Comparison of ENCODE assay signal across 23 cellular contexts in genomic region chr22:29208502-29208862, GRCh38. TPM values are rescaled to one million over a fixed set of nuclear protein-coding genes. Genes with fewer than 3 reads are reported as not detected.
A peak's percentile ranks its signal among the peaks of the same experiment; 100 is the strongest.
DNase-seq lines count a peak whose midpoint lies in the region; ATAC-seq, FAIRE-seq and TF ChIP-seq lines count a peak whose summit lies in the region.
"Had no signal": no experiment of that assay in that cellular context is flagged by ENCODE, and none has a peak within 500 bp of the region (broad histone marks: within the 10 kb centered on the region; RNA-seq: fewer than 3 reads in every experiment).

No MANE protein-coding gene starts in this region.

- H2AK5ac ChIP-seq in neuronal stem cell (ENCODE audit: low read depth, low read length) = peak overlapping the region; percentile 98

- 44% methylated on average over 4 of the region's 4 CpGs for WGBS in GM12878 (ENCODE audit: insufficient coverage, insufficient replicate concordance, low lambda C conversion rate, missing lambda C conversion rate)
- no CpG with 5 or more reads among the region's 4 CpGs for WGBS in neuronal stem cell (ENCODE audit: extremely low coverage in 2 of 2, insufficient read length in 2 of 2, insufficient replicate concordance in 1 of 2), 2 donors

- TF ChIP-seq POLR2A in GM12878 (IDR thresholded peaks at IDR 0.05; ENCODE audit: low read depth, low read length) = no peak

- 0 out of 2 replicates have a peak, but pooled peaks cover 12% of the 10 kb centered on the region for H3F3A ChIP-seq in GM23338 (replicated peaks; ENCODE audit: low read depth)

- H3K36me3 ChIP-seq in DND-41 (ENCODE audit: insufficient read depth, low read length) (peaks cover 46% of the 10 kb centered on the region), GM23338 (ENCODE audit: insufficient read depth) (no peaks in the 10 kb centered on the region), GM12878 (ENCODE audit: control insufficient read depth in 2 of 2, insufficient read depth in 2 of 2, low read length in 1 of 2) (no peaks in the 10 kb centered on the region; a peak in 2 of 4 replicates), neuronal stem cell (replicated peaks in 1 of 2; ENCODE audit: control insufficient read depth in 2 of 2, insufficient read depth in 2 of 2, low read length in 2 of 2) (peaks cover 2 to 11% of the 10 kb centered on the region in 2 donors)
- H3K36me3 ChIP-seq: ovary, right lobe of liver had no signal

- H3K4ac ChIP-seq in neuronal stem cell (ENCODE audit: low read length) = no peak overlapping the region

- POLR2A ChIA-PET in GM12878 (lab: Charles Lee) = interaction anchor here (0.6 to 15.3 kb wide), 5 partner anchors 43 to 299 kb away, joined by 3 to 239 read pairs (median 3); no protein-coding TSS in a partner anchor

- H4K20me1 ChIP-seq in DND-41 (ENCODE audit: insufficient read depth, low read length) = peaks cover 36% of the 10 kb centered on the region; the same call in 1 of the 2 replicates
- no peaks in the 10 kb centered on the region for H4K20me1 ChIP-seq in GM23338 (replicated peaks; ENCODE audit: insufficient read depth)
- no peaks in the 10 kb centered on the region for H4K20me1 ChIP-seq in GM12878 (ENCODE audit: control insufficient read depth, insufficient read depth)

- H3K27me3 Mint-ChIP-seq in GM23338 (ENCODE audit: insufficient read depth, low read depth, poor library complexity) = peaks cover 24% of the 10 kb centered on the region
- peaks cover 72% of the 10 kb centered on the region for H3K27me3 Mint-ChIP-seq in activated naive CD4-positive, alpha-beta T cell treated with anti-CD3 and anti-CD28 coated beads, Interleukin-2, amount 10 ng/mL, durations not matched to agents 7 days and 5 days
- peaks cover 42% of the 10 kb centered on the region for H3K27me3 Mint-ChIP-seq in activated naive CD8-positive, alpha-beta T cell treated with anti-CD3 and anti-CD28 coated beads, Interleukin-2, amount 50 U/mL, for 24 hours

- peaks cover 21% of the 10 kb centered on the region for H3K4me1 Mint-ChIP-seq in GM23338
- H3K4me1 Mint-ChIP-seq in activated naive CD4-positive, alpha-beta T cell treated with anti-CD3 and anti-CD28 coated beads, Interleukin-2, amount 10 ng/mL, durations not matched to agents 7 days and 5 days = peaks cover 4% of the 10 kb centered on the region
- H3K4me1 Mint-ChIP-seq in activated naive CD8-positive, alpha-beta T cell treated with anti-CD3 and anti-CD28 coated beads, Interleukin-2, amount 50 U/mL, for 24 hours = peaks cover 12% of the 10 kb centered on the region

- no peak overlapping the region for H4K8ac ChIP-seq in neuronal stem cell (ENCODE audit: low read depth, low read length)

- H3K27ac Mint-ChIP-seq in GM23338 = no peak overlapping the region
- no peak overlapping the region for H3K27ac Mint-ChIP-seq in activated naive CD4-positive, alpha-beta T cell treated with anti-CD3 and anti-CD28 coated beads, Interleukin-2, amount 10 ng/mL, durations not matched to agents 7 days and 5 days
- H3K27ac Mint-ChIP-seq in activated naive CD8-positive, alpha-beta T cell treated with anti-CD3 and anti-CD28 coated beads, Interleukin-2, amount 50 U/mL, for 24 hours = no peak overlapping the region

- H3K9me3 ChIP-seq in DND-41 (ENCODE audit: insufficient read depth, low read length, severe bottlenecking) = no peaks in the 10 kb centered on the region
- H3K9me3 ChIP-seq in GM12878 (replicated peaks; ENCODE audit: control insufficient read depth, insufficient read depth, low read length) = no peaks in the 10 kb centered on the region
- peaks cover 0 to 3% of the 10 kb centered on the region in 2 donors for H3K9me3 ChIP-seq in neuronal stem cell (replicated peaks in 1 of 2; ENCODE audit: control insufficient read depth in 2 of 2, insufficient read depth in 1 of 2, low read depth in 1 of 2, low read length in 2 of 2)
- H3K9me3 ChIP-seq: mucosa of descending colon, ovary, right lobe of liver had no signal

- no peaks in the 10 kb centered on the region; the same call in 2 of the 3 replicates for H3K36me3 Mint-ChIP-seq in GM23338 (ENCODE audit: low read depth)
- H3K36me3 Mint-ChIP-seq in activated naive CD4-positive, alpha-beta T cell treated with anti-CD3 and anti-CD28 coated beads, Interleukin-2, amount 10 ng/mL, durations not matched to agents 7 days and 5 days = no peaks in the 10 kb centered on the region
- H3K36me3 Mint-ChIP-seq in activated naive CD8-positive, alpha-beta T cell treated with anti-CD3 and anti-CD28 coated beads, Interleukin-2, amount 50 U/mL, for 24 hours (ENCODE audit: low read depth) = no peaks in the 10 kb centered on the region

- no peak overlapping the region for H4K91ac ChIP-seq in neuronal stem cell (ENCODE audit: low read depth, low read length, poor library complexity)

- H3K4me3 ChIP-seq in DND-41 (ENCODE audit: low read depth in 1 of 2, low read length in 2 of 2) (peak overlapping the region in 1 of 2 experiments; percentile 83; a peak in 2 of 4 replicates), GM23338 (no peak overlapping the region), GM12878 (peak overlapping the region; percentile 65), neuronal stem cell (ENCODE audit: low read length in 2 of 2) (no peak overlapping the region)
- H3K4me3 ChIP-seq: GM23248, hepatocyte, mucosa of descending colon, ovary, right lobe of liver had no signal

- H2BK5ac ChIP-seq in neuronal stem cell (ENCODE audit: low read length) = peak overlapping the region; percentile 4

- TF ChIP-seq EP300 in GM12878 (IDR thresholded peaks at IDR 0.05; ENCODE audit: borderline replicate concordance in 1 of 2, control insufficient read depth in 1 of 2, low read depth in 2 of 2, low read length in 2 of 2) = no peak

- H3K18ac ChIP-seq in neuronal stem cell (ENCODE audit: low read length) = no peak overlapping the region

- H3K9me2 ChIP-seq in GM23338 (ENCODE audit: insufficient read depth) = no peaks in the 10 kb centered on the region

- CTCF ChIA-PET in GM12878 (lab: Yijun Ruan, JAX) = interaction anchor here (0.6 to 3.5 kb wide), 7 partner anchors 12 to 167 kb away, joined by 3 to 19 read pairs (median 5); no protein-coding TSS in a partner anchor
- CTCF ChIA-PET in activated naive CD4-positive, alpha-beta T cell treated with anti-CD3 and anti-CD28 coated beads, Interleukin-2, amount 10 ng/mL, durations not matched to agents 7 days and 5 days (lab: Charles Lee) = no interaction called here

- SMC1A ChIA-PET in GM12878 (lab: Charles Lee; ENCODE audit: uncharacterized antibody, unreplicated experiment) = interaction anchor here (0.7 to 16.1 kb wide), 4 partner anchors 34 to 50 kb away, joined by 3 to 165 read pairs (median 11); no protein-coding TSS in a partner anchor

- H2AFZ ChIP-seq in DND-41 (ENCODE audit: low read depth, low read length) (no peak overlapping the region), GM23338 (no peak overlapping the region), GM12878 (ENCODE audit: control insufficient read depth, low read depth, low read length) (no peak overlapping the region), neuronal stem cell (ENCODE audit: low read length) (no peak overlapping the region)
- H2AFZ ChIP-seq: GM23248, hepatocyte had no signal

- peaks cover 65% of the 10 kb centered on the region for H3K4me1 ChIP-seq in DND-41 (ENCODE audit: insufficient read depth, low read length)
- H3K4me1 ChIP-seq in GM23338 (ENCODE audit: insufficient read depth) = peaks cover 9% of the 10 kb centered on the region; the same call in 1 of the 2 replicates
- peaks cover 35% of the 10 kb centered on the region for H3K4me1 ChIP-seq in GM12878 (ENCODE audit: control insufficient read depth, insufficient read depth, low read length)
- H3K4me1 ChIP-seq in neuronal stem cell (ENCODE audit: control insufficient read depth in 2 of 2, insufficient read depth in 1 of 2, low read depth in 1 of 2, low read length in 2 of 2) = peaks cover 31 to 41% of the 10 kb centered on the region in 2 donors

- H3K79me2 ChIP-seq in DND-41 (ENCODE audit: insufficient read depth, low read length) (peaks cover 80% of the 10 kb centered on the region), GM23338 (replicated peaks; ENCODE audit: insufficient read depth) (no peaks in the 10 kb centered on the region), GM12878 (ENCODE audit: control insufficient read depth, insufficient read depth, low read length) (peaks cover 50% of the 10 kb centered on the region)
- H3K79me2 ChIP-seq: hepatocyte had no signal

- no peak overlapping the region for H3K4me3 Mint-ChIP-seq in GM23338
- H3K4me3 Mint-ChIP-seq in activated naive CD4-positive, alpha-beta T cell treated with anti-CD3 and anti-CD28 coated beads, Interleukin-2, amount 10 ng/mL, durations not matched to agents 7 days and 5 days = no peak overlapping the region
- H3K4me3 Mint-ChIP-seq in activated naive CD8-positive, alpha-beta T cell treated with anti-CD3 and anti-CD28 coated beads, Interleukin-2, amount 50 U/mL, for 24 hours = no peak overlapping the region

- TF ChIP-seq CTCF in DND-41 (IDR thresholded peaks at IDR 0.05; ENCODE audit: borderline replicate concordance, extremely low read depth, low read length, poor library complexity, severe bottlenecking) (no peak), GM23338 (conservative IDR thresholded peaks at IDR 0.05; ENCODE audit: low read depth in 2 of 2) (no peak), GM12878 (IDR thresholded peaks at IDR 0.05 in 2 of 3, conservative IDR thresholded peaks at IDR 0.05 in 1 of 3; ENCODE audit: control insufficient read depth in 2 of 3, extremely low read depth in 1 of 3, insufficient read depth in 1 of 3, low read depth in 3 of 3, low read length in 3 of 3) (peak in 2 of 3 experiments; percentile 18 to 27; a peak in 2 of 6 replicates)

- peaks cover 5% of the 10 kb centered on the region for H3K79me1 ChIP-seq in neuronal stem cell (ENCODE audit: low read depth, low read length)

- H3K27ac ChIP-seq in DND-41 (ENCODE audit: low read length) = peak overlapping the region; percentile 83
- no peak overlapping the region for H3K27ac ChIP-seq in GM23338 (ENCODE audit: low read depth)
- H3K27ac ChIP-seq in GM12878 (ENCODE audit: control insufficient read depth, insufficient read depth) = peak overlapping the region; percentile 66
- H3K27ac ChIP-seq in neuronal stem cell (replicated peaks; ENCODE audit: low read length) = no peak overlapping the region
- no peak overlapping the region for H3K27ac ChIP-seq in substantia nigra (ENCODE audit: low read depth, low read length, poor library complexity, severe bottlenecking)
- H3K27ac ChIP-seq: epithelial cell of prostate, GM23248, hepatocyte, ovary, right lobe of liver, VCaP had no signal

- no peaks in the 10 kb centered on the region for H3K9me3 Mint-ChIP-seq in GM23338
- H3K9me3 Mint-ChIP-seq in activated naive CD4-positive, alpha-beta T cell treated with anti-CD3 and anti-CD28 coated beads, Interleukin-2, amount 10 ng/mL, durations not matched to agents 7 days and 5 days = no peaks in the 10 kb centered on the region
- no peaks in the 10 kb centered on the region for H3K9me3 Mint-ChIP-seq in activated naive CD8-positive, alpha-beta T cell treated with anti-CD3 and anti-CD28 coated beads, Interleukin-2, amount 50 U/mL, for 24 hours

- H2BK15ac ChIP-seq in neuronal stem cell (ENCODE audit: low read length) = peak overlapping the region; percentile 61

- H3K27me3 ChIP-seq in DND-41 (ENCODE audit: insufficient read depth, low read length, poor library complexity) = no peaks in the 10 kb centered on the region
- H3K27me3 ChIP-seq in GM23338 (ENCODE audit: insufficient read depth) = peaks cover 7% of the 10 kb centered on the region; the same call in 1 of the 2 replicates
- H3K27me3 ChIP-seq in GM12878 (replicated peaks in 1 of 2; ENCODE audit: control insufficient read depth in 2 of 2, insufficient read depth in 2 of 2, low read length in 1 of 2) = no peaks in the 10 kb centered on the region; a peak in 1 of 4 replicates
- H3K27me3 ChIP-seq in neuronal stem cell (ENCODE audit: control insufficient read depth in 3 of 3, insufficient read depth in 3 of 3, low read depth in 1 of 3, low read length in 3 of 3) = peaks cover 0 to 7% (median 0%) of the 10 kb centered on the region in 3 experiments
- H3K27me3 ChIP-seq: hepatocyte, ovary, right lobe of liver had no signal

- no TSS peak for BruUV-seq in GM12878 (replicated peaks; lab: Mats Ljungman, UMichigan)

- H3K4me2 ChIP-seq in DND-41 (ENCODE audit: insufficient read depth, low read length) = peak overlapping the region; percentile 89
- no peak overlapping the region for H3K4me2 ChIP-seq in GM23338
- peak overlapping the region; percentile 71 for H3K4me2 ChIP-seq in GM12878 (ENCODE audit: control insufficient read depth, insufficient read depth)
- H3K4me2 ChIP-seq in neuronal stem cell (ENCODE audit: insufficient read depth, low read length, poor library complexity, severe bottlenecking) = no peak overlapping the region
- H3K4me2 ChIP-seq: hepatocyte had no signal

- H3K14ac ChIP-seq in neuronal stem cell (ENCODE audit: low read length) = no peak overlapping the region

- in situ Hi-C loops in GM12878 (cut with MboI) = no loop called here

- TF ChIP-seq RAD21 in GM12878 (IDR thresholded peaks at IDR 0.05; ENCODE audit: insufficient read depth, low read depth, low read length) = no peak

- no peak overlapping the region for H3K23ac ChIP-seq in neuronal stem cell (ENCODE audit: low read depth, low read length, poor library complexity)

- H2BK12ac ChIP-seq in neuronal stem cell (ENCODE audit: low read length) = peak overlapping the region; percentile 87

- intact Hi-C loops in GM12878 (cut with micrococcal nuclease; ENCODE audit: unreplicated experiment) = loop anchor here (2.0 kb wide), 1 partner anchor 36 kb away; no protein-coding TSS in a partner anchor

- FAIRE-seq in GM12878 (lab: Jason Lieb, UNC) = no peak

- DNase-seq in DND-41 (no peak), GM23338 (ENCODE audit: low spot score) (peak; percentile 41), GM12878 (ENCODE audit: low read depth, low spot score) (no peak), neuronal stem cell (ENCODE audit: low spot score) (no peak), substantia nigra (lab: John Stamatoyannopoulos, UW) (no peak), retina (no peak)
- DNase-seq in activated naive CD4-positive, alpha-beta T cell treated with anti-CD3 and anti-CD28 coated beads, Interleukin-2, amount 10 ng/mL, durations not matched to agents 7 days and 5 days = no peak
- no peak for DNase-seq in activated naive CD8-positive, alpha-beta T cell treated with anti-CD3 and anti-CD28 coated beads, Interleukin-2, amount 50 U/mL, for 24 hours
- DNase-seq: activated CD4-positive, alpha-beta T cell treated with anti-CD3 and anti-CD28 coated beads, Interleukin-2, amount 50 U/mL, for 48 hours; activated effector memory CD4-positive, alpha-beta T cell treated with Interleukin-2 at 50 U/mL for 16 hours; dermis blood vessel endothelial cell; foreskin fibroblast; GM23248; mucosa of descending colon; MV-4-11; NCI-H187 treated with DMSO at 0.1 percent for 48 hours; NCI-H226; ovary; right lobe of liver; T-helper 2 cell had no signal

- no peak for ATAC-seq in DND-41 (ENCODE audit: insufficient read depth, low read depth)
- peak; percentile 7 for ATAC-seq in GM23338
- peak; percentile 25 for ATAC-seq in GM12878
- ATAC-seq in activated naive CD8-positive, alpha-beta T cell treated with anti-CD3 and anti-CD28 coated beads, Interleukin-2, amount 50 U/mL, for 24 hours = no peak
- ATAC-seq: mucosa of descending colon, right lobe of liver had no signal

- no peak overlapping the region for H2BK120ac ChIP-seq in neuronal stem cell (ENCODE audit: low read depth, low read length)

- RAD21 ChIA-PET in GM12878 (lab: Charles Lee; ENCODE audit: unreplicated experiment) = interaction anchor here (1.4 to 5.2 kb wide), 4 partner anchors 9 to 136 kb away, joined by 3 to 26 read pairs (median 14); partner anchors contain the start of gene KREMEN1

- peak overlapping the region; percentile 87 for H3K9ac ChIP-seq in DND-41 (ENCODE audit: low read depth, low read length)
- peak overlapping the region; percentile 71 for H3K9ac ChIP-seq in GM12878 (ENCODE audit: control insufficient read depth, insufficient read depth, low read length)
- no peak overlapping the region for H3K9ac ChIP-seq in neuronal stem cell (ENCODE audit: low read depth, low read length, poor library complexity)
- H3K9ac ChIP-seq: GM23248 had no signal

RNA-seq across cellular contexts. Expression of gene EMID1, which starts 2.8 kb away (rescaled TPM):
- total RNA-seq in GM23338 (2014; rRNA removed; shearing (Covaris generic)) = 13.2 and 13.4 TPM in 2 replicates
- polyA plus RNA-seq in GM23338 (2016; fragmentation: Nextera tagmentation; extraction: Ambion mirVana) (3.0 and 3.5 TPM in 2 replicates), GM12878 (2011; rRNA removed) (29.3 and 60.3 TPM in 2 replicates), GM12878 (2014; fragmentation: Illumina TruSeq; extraction: Trizol) (0.54 and 2.3 TPM in 2 replicates), GM12878 (2014; fragmentation: Nextera tagmentation; extraction: Ambion mirVana) (1 to 10 TPM; 1.2 to 2.3 TPM), GM12878 (2014; rRNA removed) (20.7 and 23.8 TPM in 2 replicates), GM12878 (2016; fragmentation: Nextera tagmentation; extraction: Ambion mirVana) (10 to 100 TPM in 1 of 2 experiments, 1 to 10 TPM in 1; 10.0 to 13.9 TPM)
- 185 and 191 TPM in 2 replicates for total RNA-seq in GM12878 (2013; cell fraction: nucleolus; rRNA removed)
- total RNA-seq in GM12878 (2014; rRNA removed) (12.0 and 19.4 TPM in 2 replicates), GM12878 (2014; rRNA removed; fragmentation: Illumina TruSeq; extraction: Trizol) (4.3 and 5.8 TPM in 2 replicates), GM12878 (2021) (17.5 and 18.3 TPM in 2 replicates)
- polyA plus RNA-seq in GM12878 (2011; ENCODE audit: low read depth) = 2.5 TPM
- polyA plus RNA-seq in GM12878 (2011; cell fraction: cytosol; rRNA removed) = 73.9 and 121 TPM in 2 replicates
- 196 and 245 TPM in 2 replicates for polyA plus RNA-seq in GM12878 (2011; cell fraction: nucleus; rRNA removed)
- 7.6 and 8.4 TPM in 2 replicates for polyA plus RNA-seq in GM12878 (2012)
- 53.3 and 85.9 TPM in 2 replicates for polyA minus RNA-seq in GM12878 (2011; rRNA and poly(A)+ RNA removed)
- polyA minus RNA-seq in GM12878 (2011; cell fraction: cytosol; rRNA and poly(A)+ RNA removed) = 22.1 and 26.0 TPM in 2 replicates
- polyA minus RNA-seq in GM12878 (2011; cell fraction: nucleus; rRNA and poly(A)+ RNA removed) = 59.2 and 86.3 TPM in 2 replicates
- polyA plus RNA-seq in neuronal stem cell (2013, experiment 1 of 2) = 10.7 TPM
- 10.3 TPM for polyA plus RNA-seq in neuronal stem cell (2013, experiment 2 of 2)
- total RNA-seq: GM23248 had no signal
- polyA plus RNA-seq: GM23248 had no signal

RNA-seq across cellular contexts. Expression of gene RHBDD3, which starts 59.3 kb away (rescaled TPM):
- 95.6 and 115 TPM in 2 replicates for total RNA-seq in GM23338 (2014; rRNA removed; shearing (Covaris generic))
- 55.0 and 60.3 TPM in 2 replicates for polyA plus RNA-seq in GM23338 (2016; fragmentation: Nextera tagmentation; extraction: Ambion mirVana)
- 36.7 and 43.7 TPM in 2 replicates for total RNA-seq in GM12878 (2013; cell fraction: nucleolus; rRNA removed)
- 30.7 and 37.9 TPM in 2 replicates for total RNA-seq in GM12878 (2014; rRNA removed)
- total RNA-seq in GM12878 (2014; rRNA removed; fragmentation: Illumina TruSeq; extraction: Trizol) = 10.0 and 11.9 TPM in 2 replicates
- total RNA-seq in GM12878 (2021) = 23.1 and 28.4 TPM in 2 replicates
- polyA plus RNA-seq in GM12878 (2011; ENCODE audit: low read depth) = 5.3 TPM
- polyA plus RNA-seq in GM12878 (2011; rRNA removed) = 3.8 and 8.6 TPM in 2 replicates
- 14.9 and 23.0 TPM in 2 replicates for polyA plus RNA-seq in GM12878 (2011; cell fraction: cytosol; rRNA removed)
- polyA plus RNA-seq in GM12878 (2011; cell fraction: nucleus; rRNA removed) = 23.5 and 35.8 TPM in 2 replicates
- 13.5 and 16.4 TPM in 2 replicates for polyA plus RNA-seq in GM12878 (2012)
- 3.9 and 8.1 TPM in 2 replicates for polyA plus RNA-seq in GM12878 (2014; fragmentation: Illumina TruSeq; extraction: Trizol)
- polyA plus RNA-seq in GM12878 (2014; fragmentation: Nextera tagmentation; extraction: Ambion mirVana) = 1 to 10 TPM in 1 of 2 experiments, under 1 TPM in 1; 0.27 to 1.2 TPM
- 37.6 and 41.2 TPM in 2 replicates for polyA plus RNA-seq in GM12878 (2014; rRNA removed)
- 10 to 100 TPM; 36.9 to 38.7 TPM for polyA plus RNA-seq in GM12878 (2016; fragmentation: Nextera tagmentation; extraction: Ambion mirVana)
- polyA minus RNA-seq in GM12878 (2011; rRNA and poly(A)+ RNA removed) = 3.6 and 9.5 TPM in 2 replicates
- polyA minus RNA-seq in GM12878 (2011; cell fraction: cytosol; rRNA and poly(A)+ RNA removed) = 2.9 and 6.8 TPM in 2 replicates
- 5.3 and 13.4 TPM in 2 replicates for polyA minus RNA-seq in GM12878 (2011; cell fraction: nucleus; rRNA and poly(A)+ RNA removed)
- polyA plus RNA-seq in neuronal stem cell (2013, experiment 1 of 2) = 25.1 TPM
- 24.1 TPM for polyA plus RNA-seq in neuronal stem cell (2013, experiment 2 of 2)

RNA-seq across cellular contexts. Expression of gene EWSR1, which starts 59.6 kb away (rescaled TPM):
- 390 and 427 TPM in 2 replicates for total RNA-seq in GM23338 (2014; rRNA removed; shearing (Covaris generic))
- polyA plus RNA-seq in GM23338 (2016; fragmentation: Nextera tagmentation; extraction: Ambion mirVana) (382 and 391 TPM in 2 replicates), GM12878 (2011; rRNA removed) (233 and 400 TPM in 2 replicates), GM12878 (2014; fragmentation: Illumina TruSeq; extraction: Trizol) (430 and 480 TPM in 2 replicates), GM12878 (2014; fragmentation: Nextera tagmentation; extraction: Ambion mirVana) (100 to 1,000 TPM; 130 to 180 TPM), GM12878 (2014; rRNA removed) (369 and 388 TPM in 2 replicates), GM12878 (2016; fragmentation: Nextera tagmentation; extraction: Ambion mirVana) (100 to 1,000 TPM; 426 to 464 TPM)
- 358 and 390 TPM in 2 replicates for total RNA-seq in GM12878 (2013; cell fraction: nucleolus; rRNA removed)
- total RNA-seq in GM12878 (2014; rRNA removed) (339 and 342 TPM in 2 replicates), GM12878 (2014; rRNA removed; fragmentation: Illumina TruSeq; extraction: Trizol) (200 and 209 TPM in 2 replicates), GM12878 (2021) (307 and 325 TPM in 2 replicates)
- 140 TPM for polyA plus RNA-seq in GM12878 (2011; ENCODE audit: low read depth)
- polyA plus RNA-seq in GM12878 (2011; cell fraction: cytosol; rRNA removed) = 486 and 548 TPM in 2 replicates
- 908 and 919 TPM in 2 replicates for polyA plus RNA-seq in GM12878 (2011; cell fraction: nucleus; rRNA removed)
- 149 and 217 TPM in 2 replicates for polyA plus RNA-seq in GM12878 (2012)
- polyA minus RNA-seq in GM12878 (2011; rRNA and poly(A)+ RNA removed) = 345 and 478 TPM in 2 replicates
- polyA minus RNA-seq in GM12878 (2011; cell fraction: cytosol; rRNA and poly(A)+ RNA removed) = 124 and 140 TPM in 2 replicates
- polyA minus RNA-seq in GM12878 (2011; cell fraction: nucleus; rRNA and poly(A)+ RNA removed) = 141 and 185 TPM in 2 replicates
- polyA plus RNA-seq in neuronal stem cell (2013, experiment 1 of 2) = 271 TPM
- 267 TPM for polyA plus RNA-seq in neuronal stem cell (2013, experiment 2 of 2)

Comparison
In these comparisons a context has a peak if more than half of its experiments do, and no peak if none do; other contexts are left out.
1. ATAC-seq: peak in GM23338 (single experiment) and GM12878 (single experiment); none in DND-41 (single experiment) and activated naive CD8-positive, alpha-beta T cell treated with anti-CD3 and anti-CD28 coated beads, Interleukin-2, amount 50 U/mL, for 24 hours (single experiment).
2. H3K27ac ChIP-seq: peak in DND-41 (single experiment) and GM12878 (single experiment); none in GM23338 (single experiment), neuronal stem cell (single experiment) and substantia nigra (single experiment).
3. H3K4me2 ChIP-seq: peak in DND-41 (single experiment) and GM12878 (single experiment); none in GM23338 (single experiment) and neuronal stem cell (single experiment).
4. CTCF ChIP-seq: peak in GM12878 (2 of 3); none in DND-41 (single experiment) and GM23338 (0 of 2).